Comparison of ENCODE assay signal across 30 cellular contexts in the genomic region with DNA sequence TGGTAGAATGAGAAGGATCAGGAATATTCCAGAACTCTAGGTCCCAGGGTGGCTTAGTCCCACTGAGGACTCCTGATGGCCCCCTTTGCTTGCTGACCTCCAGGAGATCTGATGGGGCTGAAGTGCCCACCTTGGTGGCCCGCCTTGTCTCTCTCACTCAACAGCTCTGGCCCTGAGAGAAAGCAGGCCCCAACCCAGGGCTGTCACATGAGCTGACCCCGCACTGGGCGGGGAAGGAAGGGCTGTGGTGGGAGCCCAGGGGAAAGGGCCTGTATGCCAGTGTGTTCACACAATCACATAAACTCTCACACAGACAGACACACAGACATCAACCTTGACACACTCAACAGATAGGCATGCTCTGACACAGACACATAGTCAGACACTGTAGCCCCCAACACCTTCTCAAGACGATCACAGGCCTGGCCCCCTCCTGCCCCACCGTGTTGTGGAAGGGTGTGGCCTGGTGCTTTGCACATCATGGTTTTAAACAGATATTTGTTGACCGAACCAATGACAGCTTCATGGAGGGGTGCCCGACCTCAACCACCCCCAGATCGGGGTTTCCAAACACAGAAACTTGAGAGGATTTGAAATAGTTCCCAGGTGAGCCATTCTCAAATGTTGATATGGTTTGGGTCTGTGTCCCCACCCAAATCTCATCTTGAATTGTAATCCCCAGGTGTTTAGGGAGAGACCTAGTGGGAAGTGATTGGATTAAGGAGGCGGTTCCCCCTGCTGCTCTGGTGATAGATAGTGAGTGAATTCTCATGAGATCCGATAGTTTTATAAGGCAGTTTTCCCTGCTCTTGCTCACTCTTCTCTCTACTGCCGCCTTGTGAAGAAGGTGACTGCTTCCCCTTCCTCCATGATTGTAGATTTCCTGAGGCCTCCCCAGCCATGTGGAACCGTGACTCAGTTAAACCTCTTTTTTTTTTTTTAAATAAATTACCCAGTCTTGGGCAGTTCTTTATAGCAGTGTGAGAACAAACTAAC. TPM values are rescaled to one million over a fixed set of nuclear protein-coding genes. Genes with fewer than 3 reads are reported as not detected.
DNase-seq lines count a peak whose midpoint lies in the region; ATAC-seq, FAIRE-seq and TF ChIP-seq lines count a peak whose summit lies in the region.
"Had no signal": no experiment of that assay in that cellular context is flagged by ENCODE, and none has a peak within 500 bp of the region (broad histone marks: within the 10 kb centered on the region; RNA-seq: fewer than 3 reads in every experiment).

No MANE protein-coding gene starts in this region.

- H3K27me3 Mint-ChIP-seq in mesothelial cell of epicardium (ENCODE audit: low read depth): no peaks in the 10 kb centered on the region

- no peaks in the 10 kb centered on the region for H3K36me3 Mint-ChIP-seq in mesothelial cell of epicardium
- H3K36me3 Mint-ChIP-seq: IgD-negative memory B cell had no signal

- FAIRE-seq in bronchial epithelial cell (lab: Jason Lieb, UNC): peak; percentile 62
- FAIRE-seq: GM18507, H1 had no signal

- no peaks in the 10 kb centered on the region for H3K9me3 ChIP-seq in cardiac muscle cell (ENCODE audit: low read depth)

- ATAC-seq in left cardiac atrium: no peak
- no peak for ATAC-seq in Right ventricle myocardium inferior
- ATAC-seq: HCT116, SK-N-SH treated with all-trans-retinoic acid at 6 μM for 48 hours had no signal

- intact Hi-C loops in left cardiac atrium (cut with DNase I): no loop called here
- intact Hi-C loops in Right ventricle myocardium inferior (cut with DNase I): no loop called here

- no peaks in the 10 kb centered on the region for H3K9me3 Mint-ChIP-seq in mesothelial cell of epicardium

- H3K27ac Mint-ChIP-seq in mesothelial cell of epicardium: peak overlapping the region; percentile 56

- peak in 1 of 2 donors; percentile 79 for DNase-seq in cardiac muscle cell (ENCODE audit: low read depth in 1 of 2, low spot score in 1 of 2)
- no peak for DNase-seq in left cardiac atrium
- DNase-seq in bronchial epithelial cell (ENCODE audit: low read depth): no peak
- no peak for DNase-seq in mesothelial cell of epicardium (ENCODE audit: low spot score in 2 of 2, unreplicated experiment in 2 of 2)
- DNase-seq in T-helper 1 cell: no peak
- DNase-seq in Right ventricle myocardium inferior (ENCODE audit: missing footprints): no peak
- DNase-seq in SHP77 treated with DMSO at 0.1 percent for 48 hours (lab: John Stamatoyannopoulos, UW): no peak
- no peak for DNase-seq in GM19240 (ENCODE audit: insufficient read length, low spot score)
- DNase-seq: C1 segment of cervical spinal cord; Calu3; CD8-positive, alpha-beta memory T cell; DMS153; GDM1; Karpas-422; MV-4-11; NCI-H1694; NCI-H2081; NCI-H2171; NCI-H345; NCI-H524 treated with DMSO at 0.1 percent for 48 hours; OCI-M1; SIG-M5 had no signal

- no peaks in the 10 kb centered on the region for H3K36me3 ChIP-seq in cardiac muscle cell
- H3K36me3 ChIP-seq in bronchial epithelial cell (ENCODE audit: control insufficient read depth, insufficient read depth, low read length): no peaks in the 10 kb centered on the region

- H3K4me3 Mint-ChIP-seq in mesothelial cell of epicardium: no peak overlapping the region
- H3K4me3 Mint-ChIP-seq: CD8-positive, alpha-beta memory T cell; IgD-negative memory B cell had no signal

- H3K4me3 ChIP-seq in cardiac muscle cell: no peak overlapping the region
- no peak overlapping the region for H3K4me3 ChIP-seq in bronchial epithelial cell (ENCODE audit: low read depth, low read length)

- H3K4me1 ChIP-seq in cardiac muscle cell (ENCODE audit: low read depth): peaks cover 43% of the 10 kb centered on the region

- TF ChIP-seq CTCF in cardiac muscle cell (IDR thresholded peaks at IDR 0.05; ENCODE audit: low read depth, low read length) (no peak), bronchial epithelial cell (IDR thresholded peaks at IDR 0.05; ENCODE audit: insufficient read depth, low read length, severe bottlenecking) (no peak), mesothelial cell of epicardium (IDR thresholded peaks at IDR 0.05; ENCODE audit: unreplicated experiment) (no peak)

- H3K4me1 Mint-ChIP-seq in mesothelial cell of epicardium: peaks cover 38% of the 10 kb centered on the region
- H3K4me1 Mint-ChIP-seq: CD8-positive, alpha-beta memory T cell had no signal

- peak overlapping the region; percentile 76 for H3K27ac ChIP-seq in cardiac muscle cell
- H3K27ac ChIP-seq: 22Rv1 had no signal

- H3K27me3 ChIP-seq in cardiac muscle cell: no peaks in the 10 kb centered on the region
- H3K27me3 ChIP-seq in bronchial epithelial cell (ENCODE audit: control insufficient read depth, insufficient read depth, low read length): no peaks in the 10 kb centered on the region

RNA-seq across cellular contexts. Expression of gene HAND1, which starts 48.5 kb away (rescaled TPM):
- total RNA-seq in cardiac muscle cell (68.9 and 81.2 TPM in 2 replicates), left cardiac atrium (1 to 10 TPM; 4.7 to 5.2 TPM), bronchial epithelial cell (not detected in 2 replicates), mesothelial cell of epicardium (16.5 to 19.3 TPM (median 16.9 TPM) in 3 replicates), Right ventricle myocardium inferior (29.8 TPM)
- polyA plus RNA-seq in cardiac muscle cell: 66.0 and 67.7 TPM in 2 replicates
- total RNA-seq: Calu3; CD8-positive, alpha-beta memory T cell; H1; M059J; RPMI7951 had no signal
- polyA plus RNA-seq: CD8-positive, alpha-beta memory T cell; IgD-negative memory B cell had no signal
